In genomic region chr4:113449407-113449974, GRCh38 we compare ENCODE assay signal across 19 cellular contexts.
DNase-seq lines count a peak whose midpoint lies in the region; ATAC-seq and TF ChIP-seq lines count a peak whose summit lies in the region.
"Had no signal": no experiment of that assay in that cellular context is flagged by ENCODE, and none has a peak within 500 bp of the region (broad histone marks: within the 10 kb centered on the region; RNA-seq: fewer than 3 reads in every experiment).

No MANE protein-coding gene starts in this region.

- TF ChIP-seq POLR2A in gastroesophageal sphincter (IDR thresholded peaks at IDR 0.05) (no peak), sigmoid colon (IDR thresholded peaks at IDR 0.05) (no peak)

- H3K4me1 ChIP-seq in gastroesophageal sphincter (peaks cover 0 to 86% (median 12%) of the 10 kb centered on the region in 3 donors), sigmoid colon (peaks cover 0 to 88% (median 65%) of the 10 kb centered on the region in 4 donors), aorta (ENCODE audit: control insufficient read depth in 1 of 2, insufficient read depth in 2 of 2, low read length in 2 of 2) (peaks cover 0 to 1% of the 10 kb centered on the region in 2 donors)

- TF ChIP-seq EP300 in gastroesophageal sphincter (IDR thresholded peaks at IDR 0.05) (no peak), sigmoid colon (IDR thresholded peaks at IDR 0.05) (no peak)

- peak overlapping the region; percentile 47 to 75 (median 68) for H3K27ac ChIP-seq in gastroesophageal sphincter
- H3K27ac ChIP-seq in sigmoid colon, result peak overlapping the region; percentile 66 to 80 (median 72)
- peak overlapping the region; percentile 75 to 76 for H3K27ac ChIP-seq in aorta (ENCODE audit: low read depth in 1 of 2, low read length in 2 of 2)
- H3K27ac ChIP-seq: BLaER1 treated with 17β-estradiol and CSF1 and Interleukin-3, amounts not matched to agents 10 nM and 100 nM; cardiac muscle cell; neutrophil had no signal

- H3K4me3 ChIP-seq in gastroesophageal sphincter, result no peak overlapping the region
- no peak overlapping the region for H3K4me3 ChIP-seq in sigmoid colon
- H3K4me3 ChIP-seq in aorta (ENCODE audit: low read length in 2 of 2), result no peak overlapping the region
- H3K4me3 ChIP-seq: BLaER1 treated with 17β-estradiol and CSF1 and Interleukin-3, amounts not matched to agents 10 nM and 100 nM; cardiac muscle cell; esophagus squamous epithelium had no signal

- no peaks in the 10 kb centered on the region for H3K9me3 ChIP-seq in gastroesophageal sphincter
- no peaks in the 10 kb centered on the region for H3K9me3 ChIP-seq in sigmoid colon
- H3K9me3 ChIP-seq in aorta (ENCODE audit: control insufficient read depth, low read length), result peaks cover 3% of the 10 kb centered on the region
- H3K9me3 ChIP-seq: esophagus squamous epithelium, neutrophil had no signal

- ATAC-seq in gastroesophageal sphincter (peak; percentile 35), aorta (ENCODE audit: low FRiP score) (peak; percentile 39), GM21515 (IDR thresholded peaks at IDR 0.05; ENCODE audit: unreplicated experiment) (no peak), HG03175 (IDR thresholded peaks at IDR 0.05; ENCODE audit: unreplicated experiment) (no peak)
- ATAC-seq: activated CD8-positive, alpha-beta T cell treated with anti-CD3 and anti-CD28 coated beads, Interleukin-2, amount 10 ng/mL, durations not matched to agents 7 days and 5 days had no signal

- no peak for TF ChIP-seq CTCF in gastroesophageal sphincter (IDR thresholded peaks at IDR 0.05)
- TF ChIP-seq CTCF in sigmoid colon (IDR thresholded peaks at IDR 0.05), result no peak

- intact Hi-C loops in sigmoid colon (cut with DNase I), result loop anchor here (2.0 to 5.0 kb wide), 2 partner anchors 19 to 52 kb away; no protein-coding TSS in a partner anchor
- intact Hi-C loops in aorta (cut with DNase I), result no loop called here

- no peaks in the 10 kb centered on the region for H3K36me3 ChIP-seq in gastroesophageal sphincter
- H3K36me3 ChIP-seq in sigmoid colon, result no peaks in the 10 kb centered on the region
- no peaks in the 10 kb centered on the region for H3K36me3 ChIP-seq in aorta (ENCODE audit: control insufficient read depth in 1 of 2, insufficient read depth in 2 of 2, low read length in 1 of 2)
- H3K36me3 ChIP-seq: cardiac muscle cell, neutrophil had no signal

- WGBS in gastroesophageal sphincter (ENCODE audit: low coverage in 1 of 2), 2 donors, result 71 to 75% methylated on average over 1 of the region's 1 CpG
- 74 to 88% methylated on average over 1 of the region's 1 CpG for WGBS in sigmoid colon, 2 donors
- 67 to 76% methylated on average over 1 of the region's 1 CpG for WGBS in aorta, 2 donors

- H3K27me3 ChIP-seq in gastroesophageal sphincter (no peaks in the 10 kb centered on the region), sigmoid colon (no peaks in the 10 kb centered on the region), aorta (ENCODE audit: control insufficient read depth in 1 of 2, insufficient read depth in 2 of 2, low read length in 1 of 2) (no peaks in the 10 kb centered on the region)
- H3K27me3 ChIP-seq: BLaER1 treated with 17β-estradiol and CSF1 and Interleukin-3, amounts not matched to agents 10 nM and 100 nM; cardiac muscle cell; esophagus squamous epithelium; neutrophil had no signal

- peak; percentile 57 for DNase-seq in SIG-M5 treated with dmso at 0.1 percent for 504 hours (lab: John Stamatoyannopoulos, UW; ENCODE audit: unreplicated experiment)
- no peak for DNase-seq in SIG-M5 (lab: John Stamatoyannopoulos, UW)
- DNase-seq in sigmoid colon, result no peak
- no peak for DNase-seq in aorta
- no peak for DNase-seq in Kasumi-1 (lab: John Stamatoyannopoulos, UW)
- DNase-seq: activated CD8-positive, alpha-beta T cell treated with anti-CD3 and anti-CD28 coated beads, Interleukin-2, amount 10 ng/mL, durations not matched to agents 7 days and 5 days; activated T-cell treated with anti-CD3 and anti-CD28 coated beads, Interleukin-2, amount 50 U/mL, for 48 hours; effector CD4-positive, alpha-beta T cell; esophagus squamous epithelium; KG1; NCI-H1105; NCI-H524 treated with DMSO at 0.1 percent for 48 hours; stimulated activated CD4-positive, alpha-beta T cell treated with anti-CD3 and anti-CD28 coated beads, Interleukin-1b, Interleukin-23, amount 100 ng/mL, for 48 hours had no signal

Comparison
In these comparisons a context has a peak if more than half of its experiments do, and no peak if none do; other contexts are left out.
1. ATAC-seq: peak in gastroesophageal sphincter (single experiment) and aorta (single experiment); none in GM21515 (single experiment) and HG03175 (single experiment).
2. Peak in every context shown above with its lines, with median percentiles within 50 percentile points of each other: H3K27ac ChIP-seq.